Comparison of ENCODE assay signal across 34 cellular contexts in the genomic region with DNA sequence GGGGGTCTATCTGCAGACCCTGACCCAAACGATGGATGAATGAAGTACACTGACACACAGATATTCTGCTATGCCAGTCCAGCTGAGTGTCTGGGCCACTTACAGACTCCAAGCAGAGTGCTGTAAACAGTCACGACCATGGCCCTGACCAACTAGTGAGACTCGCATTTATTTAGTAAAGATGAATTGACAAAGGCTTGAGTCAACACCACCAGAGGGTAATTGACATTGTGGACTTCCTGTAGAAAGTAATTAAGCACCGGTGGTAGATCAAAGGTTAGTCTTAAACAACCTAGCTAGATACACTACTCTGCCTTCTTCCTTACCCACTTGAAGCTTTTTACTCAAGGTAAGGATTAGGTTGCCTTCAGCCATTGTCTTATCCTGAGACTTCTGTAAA.
"Had no signal": no experiment of that assay in that cellular context is flagged by ENCODE, and none has a peak within 500 bp of the region (broad histone marks: within the 10 kb centered on the region; RNA-seq: fewer than 3 reads in every experiment).

No MANE protein-coding gene starts in this region.

- H3K4me3 ChIP-seq: MG63, Peyer's patch had no signal

- DNase-seq: activated CD4-positive, alpha-beta memory T cell treated with anti-CD3 and anti-CD28 coated beads, Interleukin-2, amount 10 ng/mL, durations not matched to agents 7 days and 5 days; activated CD4-positive, alpha-beta T cell treated with anti-CD3 and anti-CD28 coated beads for 1 hour; activated CD4-positive, alpha-beta T cell treated with anti-CD3 and anti-CD28 coated beads for 48 hours; activated CD4-positive, CD25-positive, alpha-beta regulatory T cell; activated CD8-positive, alpha-beta memory T cell treated with anti-CD3 and anti-CD28 coated beads for 24 hours; activated CD8-positive, alpha-beta memory T cell treated with anti-CD3 and anti-CD28 coated beads, Interleukin-2, amount 10 ng/mL, durations not matched to agents 7 days and 5 days; activated CD8-positive, alpha-beta memory T cell treated with anti-CD3 and anti-CD28 coated beads, Interleukin-2, amount 50 U/mL, for 48 hours; activated effector memory CD4-positive, alpha-beta T cell treated with anti-CD3 and anti-CD28 coated beads, Interleukin-2, amount 50 U/mL, for 16 hours; activated naive CD4-positive, alpha-beta T cell; activated naive CD4-positive, alpha-beta T cell treated with anti-CD3 and anti-CD28 coated beads, Interleukin-2, amount 50 U/mL, for 16 hours; activated naive CD8-positive, alpha-beta T cell treated with anti-CD3 and anti-CD28 coated beads for 36 hours; activated T-cell treated with anti-CD3 and anti-CD28 coated beads, Interleukin-2, amount 50 U/mL, for 48 hours; amniotic stem cell; aorta; brain microvascular endothelial cell; central memory CD4-positive, alpha-beta T cell; MG63; NCI-H1048; NCI-H1105 treated with DMSO at 0.1 percent for 48 hours; NCI-H1436; NCI-H1694; NCI-H1930; NCI-H2081 treated with DMSO at 0.1 percent for 48 hours; NCI-H226; NCI-H446 treated with DMSO at 0.1 percent for 48 hours; NCI-H524; Peyer's patch; RPMI8226; SIG-M5; T-helper 1 cell; T1000; WERI-Rb-1 had no signal

- H3K36me3 ChIP-seq: brain microvascular endothelial cell, MG63, Peyer's patch, WERI-Rb-1 had no signal

- H3K4me1 ChIP-seq: Peyer's patch had no signal

- H3K27ac ChIP-seq: brain microvascular endothelial cell, Peyer's patch, WERI-Rb-1 had no signal

- H3K27me3 ChIP-seq: brain microvascular endothelial cell, MG63, Peyer's patch had no signal

- ATAC-seq: activated CD8-positive, alpha-beta memory T cell treated with anti-CD3 and anti-CD28 coated beads, Interleukin-2, amount 10 ng/mL, durations not matched to agents 7 days and 5 days; Right ventricle myocardium inferior; SK-N-SH treated with all-trans-retinoic acid at 6 μM for 48 hours had no signal
